Comparison of ENCODE assay signal across 2 cellular contexts in the genomic region with DNA sequence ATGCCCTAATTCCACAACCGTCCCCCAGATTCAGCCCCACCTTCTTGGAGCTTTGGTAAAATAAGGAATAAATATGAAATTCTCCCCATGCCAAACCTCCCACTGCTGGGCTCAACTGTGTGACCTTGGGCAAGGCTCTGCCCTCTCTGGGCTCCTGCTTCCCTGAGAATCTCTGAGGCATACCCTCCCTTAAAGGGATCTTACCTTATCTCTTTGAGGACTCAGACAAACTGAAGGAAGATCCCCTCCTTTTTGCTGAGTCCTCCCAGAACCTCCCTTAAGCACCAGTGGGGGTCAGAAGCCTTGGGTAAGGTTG.
TF ChIP-seq lines count a peak whose summit lies in the region.

No MANE protein-coding gene starts in this region.

TF ChIP-seq in SK-N-SH, 30 proteins besides CTCF, POLR2A, EP300 and RAD21:
- no peak for TF ChIP-seq FOXM1 (IDR thresholded peaks at IDR 0.05; ENCODE audit: low read depth)

TF ChIP-seq in SK-N-SH treated with all-trans-retinoic acid at 6 μM for 48 hours, 23 proteins besides CTCF, POLR2A, EP300 and RAD21:
- TF ChIP-seq GLIS3 (CRISPR knock-in tag; IDR thresholded peaks at IDR 0.05) (no peak), RARB (CRISPR knock-in tag; IDR thresholded peaks at IDR 0.05) (no peak), ZNF565 (CRISPR knock-in tag; conservative IDR thresholded peaks at IDR 0.05; ENCODE audit: low read depth) (no peak), BACH2 (CRISPR knock-in tag; IDR thresholded peaks at IDR 0.05; ENCODE audit: borderline replicate concordance) (no peak), ISL1 (CRISPR knock-in tag; IDR thresholded peaks at IDR 0.05) (no peak), SNAI2 (CRISPR knock-in tag; IDR thresholded peaks at IDR 0.05) (no peak), ARNTL (CRISPR knock-in tag; IDR thresholded peaks at IDR 0.05; ENCODE audit: borderline replicate concordance, low read depth) (no peak), CREB5 (CRISPR knock-in tag; IDR thresholded peaks at IDR 0.05; ENCODE audit: low read depth) (no peak), PATZ1 (CRISPR knock-in tag; IDR thresholded peaks at IDR 0.05; ENCODE audit: borderline replicate concordance) (no peak), ZFP3 (CRISPR knock-in tag; IDR thresholded peaks at IDR 0.05) (no peak), TOX (CRISPR knock-in tag; IDR thresholded peaks at IDR 0.05; ENCODE audit: borderline replicate concordance) (no peak), ZNF8 (CRISPR knock-in tag; IDR thresholded peaks at IDR 0.05) (no peak), ZC3H10 (CRISPR knock-in tag; IDR thresholded peaks at IDR 0.05) (no peak), PPARA (CRISPR knock-in tag; IDR thresholded peaks at IDR 0.05; ENCODE audit: borderline replicate concordance) (no peak), CSDC2 (CRISPR knock-in tag; IDR thresholded peaks at IDR 0.05) (no peak)
- TF ChIP-seq, protein P1, sequence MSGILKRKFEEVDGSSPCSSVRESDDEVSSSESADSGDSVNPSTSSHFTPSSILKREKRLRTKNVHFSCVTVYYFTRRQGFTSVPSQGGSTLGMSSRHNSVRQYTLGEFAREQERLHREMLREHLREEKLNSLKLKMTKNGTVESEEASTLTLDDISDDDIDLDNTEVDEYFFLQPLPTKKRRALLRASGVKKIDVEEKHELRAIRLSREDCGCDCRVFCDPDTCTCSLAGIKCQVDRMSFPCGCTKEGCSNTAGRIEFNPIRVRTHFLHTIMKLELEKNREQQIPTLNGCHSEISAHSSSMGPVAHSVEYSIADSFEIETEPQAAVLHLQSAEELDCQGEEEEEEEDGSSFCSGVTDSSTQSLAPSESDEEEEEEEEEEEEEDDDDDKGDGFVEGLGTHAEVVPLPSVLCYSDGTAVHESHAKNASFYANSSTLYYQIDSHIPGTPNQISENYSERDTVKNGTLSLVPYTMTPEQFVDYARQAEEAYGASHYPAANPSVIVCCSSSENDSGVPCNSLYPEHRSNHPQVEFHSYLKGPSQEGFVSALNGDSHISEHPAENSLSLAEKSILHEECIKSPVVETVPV (CRISPR knock-in tag; IDR thresholded peaks at IDR 0.05) = no peak
- TF ChIP-seq, protein P2, sequence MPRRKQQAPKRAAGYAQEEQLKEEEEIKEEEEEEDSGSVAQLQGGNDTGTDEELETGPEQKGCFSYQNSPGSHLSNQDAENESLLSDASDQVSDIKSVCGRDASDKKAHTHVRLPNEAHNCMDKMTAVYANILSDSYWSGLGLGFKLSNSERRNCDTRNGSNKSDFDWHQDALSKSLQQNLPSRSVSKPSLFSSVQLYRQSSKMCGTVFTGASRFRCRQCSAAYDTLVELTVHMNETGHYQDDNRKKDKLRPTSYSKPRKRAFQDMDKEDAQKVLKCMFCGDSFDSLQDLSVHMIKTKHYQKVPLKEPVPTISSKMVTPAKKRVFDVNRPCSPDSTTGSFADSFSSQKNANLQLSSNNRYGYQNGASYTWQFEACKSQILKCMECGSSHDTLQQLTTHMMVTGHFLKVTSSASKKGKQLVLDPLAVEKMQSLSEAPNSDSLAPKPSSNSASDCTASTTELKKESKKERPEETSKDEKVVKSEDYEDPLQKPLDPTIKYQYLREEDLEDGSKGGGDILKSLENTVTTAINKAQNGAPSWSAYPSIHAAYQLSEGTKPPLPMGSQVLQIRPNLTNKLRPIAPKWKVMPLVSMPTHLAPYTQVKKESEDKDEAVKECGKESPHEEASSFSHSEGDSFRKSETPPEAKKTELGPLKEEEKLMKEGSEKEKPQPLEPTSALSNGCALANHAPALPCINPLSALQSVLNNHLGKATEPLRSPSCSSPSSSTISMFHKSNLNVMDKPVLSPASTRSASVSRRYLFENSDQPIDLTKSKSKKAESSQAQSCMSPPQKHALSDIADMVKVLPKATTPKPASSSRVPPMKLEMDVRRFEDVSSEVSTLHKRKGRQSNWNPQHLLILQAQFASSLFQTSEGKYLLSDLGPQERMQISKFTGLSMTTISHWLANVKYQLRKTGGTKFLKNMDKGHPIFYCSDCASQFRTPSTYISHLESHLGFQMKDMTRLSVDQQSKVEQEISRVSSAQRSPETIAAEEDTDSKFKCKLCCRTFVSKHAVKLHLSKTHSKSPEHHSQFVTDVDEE (CRISPR knock-in tag; IDR thresholded peaks at IDR 0.05) = no peak
- TF ChIP-seq, protein P3, sequence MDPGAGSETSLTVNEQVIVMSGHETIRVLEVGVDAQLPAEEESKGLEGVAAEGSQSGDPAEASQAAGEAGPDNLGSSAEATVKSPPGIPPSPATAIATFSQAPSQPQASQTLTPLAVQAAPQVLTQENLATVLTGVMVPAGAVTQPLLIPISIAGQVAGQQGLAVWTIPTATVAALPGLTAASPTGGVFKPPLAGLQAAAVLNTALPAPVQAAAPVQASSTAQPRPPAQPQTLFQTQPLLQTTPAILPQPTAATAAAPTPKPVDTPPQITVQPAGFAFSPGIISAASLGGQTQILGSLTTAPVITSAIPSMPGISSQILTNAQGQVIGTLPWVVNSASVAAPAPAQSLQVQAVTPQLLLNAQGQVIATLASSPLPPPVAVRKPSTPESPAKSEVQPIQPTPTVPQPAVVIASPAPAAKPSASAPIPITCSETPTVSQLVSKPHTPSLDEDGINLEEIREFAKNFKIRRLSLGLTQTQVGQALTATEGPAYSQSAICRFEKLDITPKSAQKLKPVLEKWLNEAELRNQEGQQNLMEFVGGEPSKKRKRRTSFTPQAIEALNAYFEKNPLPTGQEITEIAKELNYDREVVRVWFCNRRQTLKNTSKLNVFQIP (CRISPR knock-in tag; IDR thresholded peaks at IDR 0.05; ENCODE audit: borderline replicate concordance, low read depth) = no peak
